9 cellular contexts compared by ENCODE assay signal in the genomic region with DNA sequence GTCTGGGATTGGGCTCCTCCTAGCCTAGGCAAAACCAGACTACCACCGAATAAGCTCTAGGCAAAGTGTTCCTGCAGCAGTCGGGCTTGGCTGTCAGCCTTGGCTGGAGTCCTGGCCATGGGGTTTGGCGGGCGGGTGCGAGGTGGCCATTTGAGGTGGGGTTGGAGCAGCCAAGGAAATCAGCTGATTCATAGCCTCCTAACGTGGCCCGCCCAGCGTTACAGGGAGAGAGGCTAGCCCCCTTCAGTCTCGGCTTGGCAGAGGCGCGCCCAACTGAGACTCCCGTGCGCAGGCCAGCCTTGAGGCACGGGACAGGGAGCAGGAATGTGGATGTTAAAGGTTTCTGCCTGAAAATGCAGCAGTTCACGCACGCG. TPM values are rescaled to one million over a fixed set of nuclear protein-coding genes. Genes with fewer than 3 reads are reported as not detected.
DNase-seq lines count a peak whose midpoint lies in the region; ATAC-seq, FAIRE-seq and TF ChIP-seq lines count a peak whose summit lies in the region.
"Had no signal": no experiment of that assay in that cellular context is flagged by ENCODE, and none has a peak within 500 bp of the region (broad histone marks: within the 10 kb centered on the region; RNA-seq: fewer than 3 reads in every experiment).

No MANE protein-coding gene starts in this region.

- H3K9ac ChIP-seq in muscle layer of colon (ENCODE audit: low read length), result peak overlapping the region; percentile 92

- ATAC-seq in activated T-cell treated with anti-CD3 and anti-CD28 coated beads, Interleukin-2, amount 50 U/mL, for 72 hours (replicated peaks in 1 of 2), result no peak

- DNase-seq in RCC 7860 (ENCODE audit: low spot score) (peak; percentile 16), fibroblast of mammary gland (ENCODE audit: low read depth) (peak; percentile 88), RPMI8226 (no peak)
- DNase-seq in activated T-cell treated with anti-CD3 and anti-CD28 coated beads, Interleukin-2, amount 50 U/mL, for 72 hours, result no peak
- DNase-seq in activated CD4-positive, alpha-beta T cell treated with anti-CD3 and anti-CD28 coated beads, Interleukin-2, amount 50 U/mL, for 48 hours, result no peak
- DNase-seq in activated CD4-positive, alpha-beta T cell treated with anti-CD3 and anti-CD28 coated beads for 1 hour, result no peak

- H3K4me3 ChIP-seq in ACC112 (ENCODE audit: low read depth, low read length), result peak overlapping the region; percentile 92
- peak overlapping the region; percentile 76 for H3K4me3 ChIP-seq in fibroblast of mammary gland (ENCODE audit: control insufficient read depth, low read depth, low read length)
- H3K4me3 ChIP-seq in muscle layer of colon (ENCODE audit: low read depth in 1 of 2, low read length in 2 of 2), result peak overlapping the region; percentile 86 to 97

- H3K27me3 Mint-ChIP-seq in activated T-cell treated with anti-CD3 and anti-CD28 coated beads, Interleukin-2, amount 50 U/mL, for 72 hours (ENCODE audit: low read depth), result peaks cover 86% of the 10 kb centered on the region

- no peak overlapping the region for H3K27ac Mint-ChIP-seq in activated T-cell treated with anti-CD3 and anti-CD28 coated beads, Interleukin-2, amount 50 U/mL, for 72 hours

- H3K4me1 Mint-ChIP-seq in activated T-cell treated with anti-CD3 and anti-CD28 coated beads, Interleukin-2, amount 50 U/mL, for 72 hours (ENCODE audit: low read depth), result peaks cover 25% of the 10 kb centered on the region

- H3K27ac ChIP-seq in ACC112 (ENCODE audit: low read depth, low read length) (peak overlapping the region; percentile 84), muscle layer of colon (ENCODE audit: low read depth, low read length) (peak overlapping the region; percentile 100)
- H3K27ac ChIP-seq: C4-2B had no signal

- no peaks in the 10 kb centered on the region for H3K27me3 ChIP-seq in ACC112 (ENCODE audit: insufficient read depth, low read length)
- no peaks in the 10 kb centered on the region for H3K27me3 ChIP-seq in muscle layer of colon (ENCODE audit: control insufficient read depth in 1 of 2, insufficient read depth in 2 of 2, low read length in 2 of 2)

- peaks cover 35% of the 10 kb centered on the region for H3K79me2 ChIP-seq in ACC112 (ENCODE audit: control insufficient read depth, insufficient read depth, low read length, unreplicated experiment)

- H3K9me3 Mint-ChIP-seq in activated T-cell treated with anti-CD3 and anti-CD28 coated beads, Interleukin-2, amount 50 U/mL, for 72 hours, result no peaks in the 10 kb centered on the region

- TF ChIP-seq CTCF in fibroblast of mammary gland (conservative IDR thresholded peaks at IDR 0.05; ENCODE audit: control insufficient read depth, insufficient read depth, low read depth, low read length), result no peak

- no peaks in the 10 kb centered on the region for H3K9me3 ChIP-seq in muscle layer of colon (ENCODE audit: low read length)

- no peak overlapping the region for H3K4me3 Mint-ChIP-seq in activated T-cell treated with anti-CD3 and anti-CD28 coated beads, Interleukin-2, amount 50 U/mL, for 72 hours

- FAIRE-seq in RCC 7860 (lab: Jason Lieb, UNC), result no peak

- peak overlapping the region; percentile 71 for H2AFZ ChIP-seq in ACC112 (ENCODE audit: low read length, unreplicated experiment)

- no peaks in the 10 kb centered on the region for H3K36me3 Mint-ChIP-seq in activated T-cell treated with anti-CD3 and anti-CD28 coated beads, Interleukin-2, amount 50 U/mL, for 72 hours (ENCODE audit: insufficient read depth in 2 of 2)

- peaks cover 32% of the 10 kb centered on the region for H3K4me1 ChIP-seq in ACC112 (ENCODE audit: control insufficient read depth, insufficient read depth, low read length, unreplicated experiment)
- peaks cover 39% of the 10 kb centered on the region for H3K4me1 ChIP-seq in muscle layer of colon (ENCODE audit: insufficient read depth, low read length)

- H3K36me3 ChIP-seq in ACC112 (ENCODE audit: insufficient read depth, low read length) (peaks cover 9% of the 10 kb centered on the region; the same call in 1 of the 2 replicates), muscle layer of colon (ENCODE audit: insufficient read depth, low read length) (peaks cover 18% of the 10 kb centered on the region)

RNA-seq across cellular contexts. Expression of gene PMP22, which starts 1.9 kb away (rescaled TPM):
- not detected for total RNA-seq in activated T-cell treated with anti-CD3 and anti-CD28 coated beads, Interleukin-2, amount 50 U/mL, for 72 hours

Comparison
In these comparisons a context has a peak if more than half of its experiments do, and no peak if none do; other contexts are left out.
1. DNase-seq: peak in RCC 7860 (single experiment) and fibroblast of mammary gland (single experiment); none in activated T-cell treated with anti-CD3 and anti-CD28 coated beads, Interleukin-2, amount 50 U/mL, for 72 hours (0 of 2), activated CD4-positive, alpha-beta T cell treated with anti-CD3 and anti-CD28 coated beads, Interleukin-2, amount 50 U/mL, for 48 hours (0 of 2), activated CD4-positive, alpha-beta T cell treated with anti-CD3 and anti-CD28 coated beads for 1 hour (single experiment) and RPMI8226 (single experiment).
2. Peak in every context shown above with its lines, with median percentiles within 50 percentile points of each other: H3K4me3 ChIP-seq.